ENCODE assay signal across 15 cellular contexts in the genomic region with DNA sequence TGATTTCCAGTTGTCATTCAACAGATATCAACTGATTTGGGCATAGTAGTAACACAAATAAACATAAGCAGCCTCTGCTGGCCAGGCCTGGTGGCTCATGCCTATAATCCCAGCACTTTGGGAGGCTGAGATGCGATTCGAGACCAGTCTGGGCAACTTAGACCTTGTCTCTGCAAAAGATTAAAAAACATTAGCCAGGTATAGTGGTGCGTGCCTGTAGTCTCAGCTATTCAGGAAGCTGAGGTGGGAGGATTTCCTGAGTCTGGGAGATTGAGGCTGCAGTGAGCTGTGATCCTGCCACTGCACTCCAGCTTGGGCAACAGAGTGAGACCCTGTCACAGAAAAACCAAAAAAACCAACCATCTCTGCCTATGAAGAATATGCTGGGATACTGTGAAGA. TPM values are rescaled to one million over a fixed set of nuclear protein-coding genes. Genes with fewer than 3 reads are reported as not detected.
DNase-seq lines count a peak whose midpoint lies in the region; ATAC-seq and TF ChIP-seq lines count a peak whose summit lies in the region.
"Had no signal": no experiment of that assay in that cellular context is flagged by ENCODE, and none has a peak within 500 bp of the region (broad histone marks: within the 10 kb centered on the region; RNA-seq: fewer than 3 reads in every experiment).

No MANE protein-coding gene starts in this region.

- peaks cover 71% of the 10 kb centered on the region for H3K36me3 Mint-ChIP-seq in CD8-positive, alpha-beta T cell
- H3K36me3 Mint-ChIP-seq in activated naive CD8-positive, alpha-beta T cell treated with anti-CD3 and anti-CD28 coated beads, Interleukin-2, amount 50 U/mL, for 24 hours (ENCODE audit: low read depth), result peaks cover 69% of the 10 kb centered on the region

- H3K27ac ChIP-seq in CD8-positive, alpha-beta T cell (ENCODE audit: low read depth, low read length), result no peak overlapping the region
- 0 out of 2 replicates have a peak overlapping the region, but pooled peaks have one; percentile 15 for H3K27ac ChIP-seq in HUES6 (ENCODE audit: low read depth, low read length)
- H3K27ac ChIP-seq: C4-2B, vagina had no signal

- no peak overlapping the region for H3K4me3 ChIP-seq in CD8-positive, alpha-beta T cell (ENCODE audit: low read depth, low read length)
- H3K4me3 ChIP-seq in HUES6 (ENCODE audit: low read depth, low read length), result no peak overlapping the region
- H3K4me3 ChIP-seq: HAP-1, heart right ventricle, smooth muscle cell, vagina had no signal

- peaks cover 29% of the 10 kb centered on the region for H3K4me1 ChIP-seq in CD8-positive, alpha-beta T cell (ENCODE audit: insufficient read depth, low read length)
- H3K4me1 ChIP-seq in HUES6 (ENCODE audit: control insufficient read depth, insufficient read depth, low read length), result no peaks in the 10 kb centered on the region
- H3K4me1 ChIP-seq: HAP-1 had no signal

- no peaks in the 10 kb centered on the region for H3K9me3 Mint-ChIP-seq in CD8-positive, alpha-beta T cell
- H3K9me3 Mint-ChIP-seq in activated naive CD8-positive, alpha-beta T cell treated with anti-CD3 and anti-CD28 coated beads, Interleukin-2, amount 50 U/mL, for 24 hours, result no peaks in the 10 kb centered on the region

- peaks cover 60% of the 10 kb centered on the region for H3K4me1 Mint-ChIP-seq in CD8-positive, alpha-beta T cell (ENCODE audit: low read depth)
- peaks cover 51% of the 10 kb centered on the region for H3K4me1 Mint-ChIP-seq in activated naive CD8-positive, alpha-beta T cell treated with anti-CD3 and anti-CD28 coated beads, Interleukin-2, amount 50 U/mL, for 24 hours

- intact Hi-C loops in CD8-positive, alpha-beta T cell (cut with DNase I, micrococcal nuclease), result no loop called here

- DNase-seq in CD8-positive, alpha-beta T cell, result no peak
- no peak for DNase-seq in activated naive CD8-positive, alpha-beta T cell treated with anti-CD3 and anti-CD28 coated beads, Interleukin-2, amount 50 U/mL, for 24 hours
- peak; percentile 23 to 27 for DNase-seq in lung microvascular endothelial cell (ENCODE audit: low read depth in 2 of 2)
- DNase-seq: heart right ventricle, islet precursor cell, NCI-H2171 treated with DMSO at 0.1 percent for 48 hours had no signal

- no peaks in the 10 kb centered on the region for H3K27me3 Mint-ChIP-seq in CD8-positive, alpha-beta T cell (ENCODE audit: low read depth)
- no peaks in the 10 kb centered on the region for H3K27me3 Mint-ChIP-seq in activated naive CD8-positive, alpha-beta T cell treated with anti-CD3 and anti-CD28 coated beads, Interleukin-2, amount 50 U/mL, for 24 hours

- H3K4me3 Mint-ChIP-seq in CD8-positive, alpha-beta T cell, result no peak overlapping the region
- no peak overlapping the region for H3K4me3 Mint-ChIP-seq in activated naive CD8-positive, alpha-beta T cell treated with anti-CD3 and anti-CD28 coated beads, Interleukin-2, amount 50 U/mL, for 24 hours

- H3K36me3 ChIP-seq in CD8-positive, alpha-beta T cell (ENCODE audit: insufficient read depth, low read length), result peaks cover 19% of the 10 kb centered on the region
- peaks cover 81% of the 10 kb centered on the region for H3K36me3 ChIP-seq in HUES6 (ENCODE audit: control insufficient read depth, insufficient read depth, low read length)

- H3K27ac Mint-ChIP-seq in CD8-positive, alpha-beta T cell, result peak overlapping the region; percentile 63
- peak overlapping the region; percentile 15 for H3K27ac Mint-ChIP-seq in activated naive CD8-positive, alpha-beta T cell treated with anti-CD3 and anti-CD28 coated beads, Interleukin-2, amount 50 U/mL, for 24 hours

- CTCF ChIA-PET in CD8-positive, alpha-beta T cell (lab: Charles Lee), result no interaction called here

- H3K9me3 ChIP-seq in CD8-positive, alpha-beta T cell (ENCODE audit: low read length), result no peaks in the 10 kb centered on the region
- no peaks in the 10 kb centered on the region for H3K9me3 ChIP-seq in HUES6 (ENCODE audit: control insufficient read depth, insufficient read depth, low read depth, low read length)
- H3K9me3 ChIP-seq: HAP-1, heart right ventricle, vagina had no signal

- H3K9ac ChIP-seq in HUES6 (ENCODE audit: low read length), result no peak overlapping the region

- TF ChIP-seq CTCF in CD8-positive, alpha-beta T cell (IDR thresholded peaks at IDR 0.05), result no peak

- TF ChIP-seq POLR2A in GM18505 (IDR thresholded peaks at IDR 0.05; ENCODE audit: borderline replicate concordance, extremely low read depth, insufficient read depth, insufficient read length), result no peak

- POLR2A ChIA-PET in CD8-positive, alpha-beta T cell (lab: Charles Lee), result no interaction called here

- ATAC-seq in CD8-positive, alpha-beta T cell, result no peak
- no peak for ATAC-seq in activated naive CD8-positive, alpha-beta T cell treated with anti-CD3 and anti-CD28 coated beads, Interleukin-2, amount 50 U/mL, for 24 hours
- ATAC-seq in HG02981 (IDR thresholded peaks at IDR 0.05; ENCODE audit: unreplicated experiment) (no peak), GM18505 (IDR thresholded peaks at IDR 0.05; ENCODE audit: unreplicated experiment) (no peak), HG03159 (IDR thresholded peaks at IDR 0.05; ENCODE audit: unreplicated experiment) (no peak)
- ATAC-seq: Right ventricle myocardium inferior had no signal

- no peaks in the 10 kb centered on the region for H3K27me3 ChIP-seq in CD8-positive, alpha-beta T cell (ENCODE audit: insufficient read depth, low read length)
- H3K27me3 ChIP-seq in HUES6 (ENCODE audit: control insufficient read depth, insufficient read depth, low read length), result no peaks in the 10 kb centered on the region
- H3K27me3 ChIP-seq: heart right ventricle, vagina had no signal

RNA-seq across cellular contexts. Expression of gene METAP2, which starts 7.1 kb away (rescaled TPM):
- total RNA-seq in CD8-positive, alpha-beta T cell, result 10 to 100 TPM; 68.3 to 69.9 TPM
- total RNA-seq in lung microvascular endothelial cell, result 45.4 and 47.5 TPM in 2 replicates

Comparison
In these comparisons a context has a peak if more than half of its experiments do, and no peak if none do; other contexts are left out.
1. DNase-seq: peak in lung microvascular endothelial cell (2 of 2); none in CD8-positive, alpha-beta T cell (0 of 7) and activated naive CD8-positive, alpha-beta T cell treated with anti-CD3 and anti-CD28 coated beads, Interleukin-2, amount 50 U/mL, for 24 hours (single experiment).